19 cellular contexts compared by ENCODE assay signal in genomic region chr3:160052385-160053047, GRCh38.
DNase-seq lines count a peak whose midpoint lies in the region; ATAC-seq, FAIRE-seq and TF ChIP-seq lines count a peak whose summit lies in the region.
"Had no signal": no experiment of that assay in that cellular context is flagged by ENCODE, and none has a peak within 500 bp of the region (broad histone marks: within the 10 kb centered on the region; RNA-seq: fewer than 3 reads in every experiment).

No MANE protein-coding gene starts in this region.

- DNase-seq in GM12892 (ENCODE audit: insufficient read length) (no peak), astrocyte of the hippocampus (ENCODE audit: low read depth, low spot score) (peak; percentile 79), heart right ventricle (peak in 1 of 2 donors; percentile 9), progenitor cell of endocrine pancreas (ENCODE audit: low spot score, unreplicated experiment) (no peak), H7 (no peak), hepatic stellate cell (ENCODE audit: low spot score) (no peak), tibial artery (no peak)
- DNase-seq in activated CD8-positive, alpha-beta T cell treated with anti-CD3 and anti-CD28 coated beads, Interleukin-2, amount 10 ng/mL, durations not matched to agents 7 days and 5 days = no peak
- DNase-seq: activated CD8-positive, alpha-beta memory T cell treated with anti-CD3 and anti-CD28 coated beads, Interleukin-2, amount 10 ng/mL, durations not matched to agents 7 days and 5 days; activated naive CD4-positive, alpha-beta T cell treated with Interleukin-2 at 50 U/mL for 16 hours; cerebellar nuclear complex; erythroblast; Karpas-422; NCI-H2081; retina; SJCRH30; stimulated activated CD4-positive, alpha-beta T cell treated with anti-CD3 and anti-CD28 coated beads, Interleukin-4, amount 100 ng/mL, for 24 hours had no signal

- peak overlapping the region in 4 of 10 donors; percentile 13 to 33 (median 23) for H3K27ac ChIP-seq in heart right ventricle
- H3K27ac ChIP-seq in tibial artery = no peak overlapping the region
- H3K27ac ChIP-seq: BLaER1 treated with 17β-estradiol and CSF1 and Interleukin-3, amounts not matched to agents 10 nM and 100 nM; SJCRH30 had no signal

- POLR2A ChIA-PET in activated CD8-positive, alpha-beta T cell treated with anti-CD3 and anti-CD28 coated beads, Interleukin-2, amount 10 ng/mL, durations not matched to agents 7 days and 5 days (lab: Charles Lee) = no interaction called here

- no peak overlapping the region for H3K4me3 Mint-ChIP-seq in progenitor cell of endocrine pancreas (ENCODE audit: low read depth)
- no peak overlapping the region for H3K4me3 Mint-ChIP-seq in activated CD8-positive, alpha-beta T cell treated with anti-CD3 and anti-CD28 coated beads, Interleukin-2, amount 10 ng/mL, durations not matched to agents 7 days and 5 days
- H3K4me3 Mint-ChIP-seq: activated CD8-positive, alpha-beta memory T cell treated with anti-CD3 and anti-CD28 coated beads, Interleukin-2, amount 10 ng/mL, durations not matched to agents 7 days and 5 days; stimulated activated memory B cell treated with anti-CD40 and anti-IgM and Interleukin-4, amounts not matched to agents 10 μg/mL and 1 μg/mL and 100 μg/mL, for 72 hours had no signal

- H3K9me3 ChIP-seq in heart right ventricle = no peaks in the 10 kb centered on the region
- H3K9me3 ChIP-seq in tibial artery = no peaks in the 10 kb centered on the region
- H3K9me3 ChIP-seq: BLaER1 treated with 17β-estradiol and CSF1 and Interleukin-3, amounts not matched to agents 10 nM and 100 nM; SJCRH30 had no signal

- no peaks in the 10 kb centered on the region for H3K27me3 ChIP-seq in heart right ventricle
- no peaks in the 10 kb centered on the region for H3K27me3 ChIP-seq in H7 (ENCODE audit: control insufficient read depth, insufficient read depth, low read length)
- H3K27me3 ChIP-seq in tibial artery = no peaks in the 10 kb centered on the region
- H3K27me3 ChIP-seq: BLaER1 treated with 17β-estradiol and CSF1 and Interleukin-3, amounts not matched to agents 10 nM and 100 nM; SJCRH30 had no signal

- H3K4me1 ChIP-seq in heart right ventricle = peaks cover 0 to 6% (median 0%) of the 10 kb centered on the region in 9 donors
- H3K4me1 ChIP-seq in tibial artery = peaks cover 0 to 20% (median 6%) of the 10 kb centered on the region in 4 donors
- H3K4me1 ChIP-seq: SJCRH30 had no signal

- peak; percentile 30 for FAIRE-seq in GM12892 (lab: Jason Lieb, UNC)

- peaks cover 4% of the 10 kb centered on the region for H3K4me1 Mint-ChIP-seq in progenitor cell of endocrine pancreas (ENCODE audit: low read depth)
- H3K4me1 Mint-ChIP-seq in activated CD8-positive, alpha-beta T cell treated with anti-CD3 and anti-CD28 coated beads, Interleukin-2, amount 10 ng/mL, durations not matched to agents 7 days and 5 days (ENCODE audit: low read depth) = no peaks in the 10 kb centered on the region
- H3K4me1 Mint-ChIP-seq: stimulated activated memory B cell treated with anti-CD40 and anti-IgM and Interleukin-4, amounts not matched to agents 10 μg/mL and 1 μg/mL and 100 μg/mL, for 72 hours had no signal

- H3K4me3 ChIP-seq in heart right ventricle = peak overlapping the region in 5 of 10 donors; percentile 2 to 19 (median 8)
- H3K4me3 ChIP-seq in H7 (ENCODE audit: insufficient read depth, low read depth, low read length) = no peak overlapping the region
- H3K4me3 ChIP-seq in tibial artery = no peak overlapping the region
- H3K4me3 ChIP-seq: BLaER1 treated with 17β-estradiol and CSF1 and Interleukin-3, amounts not matched to agents 10 nM and 100 nM; SJCRH30 had no signal

- peak overlapping the region; percentile 46 for H3K27ac Mint-ChIP-seq in progenitor cell of endocrine pancreas
- no peak overlapping the region for H3K27ac Mint-ChIP-seq in activated CD8-positive, alpha-beta T cell treated with anti-CD3 and anti-CD28 coated beads, Interleukin-2, amount 10 ng/mL, durations not matched to agents 7 days and 5 days
- H3K27ac Mint-ChIP-seq: activated CD8-positive, alpha-beta memory T cell treated with anti-CD3 and anti-CD28 coated beads, Interleukin-2, amount 10 ng/mL, durations not matched to agents 7 days and 5 days; stimulated activated memory B cell treated with anti-CD40 and anti-IgM and Interleukin-4, amounts not matched to agents 10 μg/mL and 1 μg/mL and 100 μg/mL, for 72 hours had no signal

- TF ChIP-seq CTCF in heart right ventricle (IDR thresholded peaks at IDR 0.05) = no peak
- no peak for TF ChIP-seq CTCF in progenitor cell of endocrine pancreas (IDR thresholded peaks at IDR 0.05; ENCODE audit: unreplicated experiment)
- no peak for TF ChIP-seq CTCF in tibial artery (IDR thresholded peaks at IDR 0.05)

- peaks cover 2% of the 10 kb centered on the region for H3K27me3 Mint-ChIP-seq in progenitor cell of endocrine pancreas
- peaks cover 2% of the 10 kb centered on the region for H3K27me3 Mint-ChIP-seq in activated CD8-positive, alpha-beta T cell treated with anti-CD3 and anti-CD28 coated beads, Interleukin-2, amount 10 ng/mL, durations not matched to agents 7 days and 5 days (ENCODE audit: low read depth)
- H3K27me3 Mint-ChIP-seq: stimulated activated memory B cell treated with anti-CD40 and anti-IgM and Interleukin-4, amounts not matched to agents 10 μg/mL and 1 μg/mL and 100 μg/mL, for 72 hours had no signal

- peak; percentile 29 to 70 (median 50) for ATAC-seq in heart right ventricle
- ATAC-seq in activated CD8-positive, alpha-beta T cell treated with anti-CD3 and anti-CD28 coated beads, Interleukin-2, amount 10 ng/mL, durations not matched to agents 7 days and 5 days = no peak
- ATAC-seq: activated CD8-positive, alpha-beta memory T cell treated with anti-CD3 and anti-CD28 coated beads, Interleukin-2, amount 10 ng/mL, durations not matched to agents 7 days and 5 days; stimulated activated memory B cell treated with anti-CD40 and anti-IgM and Interleukin-4, amounts not matched to agents 10 μg/mL and 1 μg/mL and 100 μg/mL, for 72 hours had no signal

- no peaks in the 10 kb centered on the region for H3K36me3 ChIP-seq in heart right ventricle
- no peaks in the 10 kb centered on the region for H3K36me3 ChIP-seq in H7 (replicated peaks; ENCODE audit: control insufficient read depth, insufficient read depth, low read length)
- no peaks in the 10 kb centered on the region for H3K36me3 ChIP-seq in tibial artery
- H3K36me3 ChIP-seq: BLaER1 treated with 17β-estradiol and CSF1 and Interleukin-3, amounts not matched to agents 10 nM and 100 nM; SJCRH30 had no signal

- H3K9me3 Mint-ChIP-seq in progenitor cell of endocrine pancreas (ENCODE audit: low read depth) = no peaks in the 10 kb centered on the region
- H3K9me3 Mint-ChIP-seq in activated CD8-positive, alpha-beta T cell treated with anti-CD3 and anti-CD28 coated beads, Interleukin-2, amount 10 ng/mL, durations not matched to agents 7 days and 5 days (ENCODE audit: insufficient read depth) = no peaks in the 10 kb centered on the region
- H3K9me3 Mint-ChIP-seq: stimulated activated memory B cell treated with anti-CD40 and anti-IgM and Interleukin-4, amounts not matched to agents 10 μg/mL and 1 μg/mL and 100 μg/mL, for 72 hours had no signal

- no peak for TF ChIP-seq POLR2A in GM12892 (IDR thresholded peaks at IDR 0.05; ENCODE audit: low read depth, low read length)

- CTCF ChIA-PET in activated CD8-positive, alpha-beta T cell treated with anti-CD3 and anti-CD28 coated beads, Interleukin-2, amount 10 ng/mL, durations not matched to agents 7 days and 5 days (lab: Charles Lee) = interaction anchor here (1.5 kb wide), 1 partner anchor 44 kb away, joined by 4 read pairs; no protein-coding TSS in a partner anchor

- no peaks in the 10 kb centered on the region for H3K36me3 Mint-ChIP-seq in progenitor cell of endocrine pancreas (ENCODE audit: insufficient read depth)
- no peaks in the 10 kb centered on the region for H3K36me3 Mint-ChIP-seq in activated CD8-positive, alpha-beta T cell treated with anti-CD3 and anti-CD28 coated beads, Interleukin-2, amount 10 ng/mL, durations not matched to agents 7 days and 5 days (ENCODE audit: low read depth)
- H3K36me3 Mint-ChIP-seq: activated CD8-positive, alpha-beta memory T cell treated with anti-CD3 and anti-CD28 coated beads, Interleukin-2, amount 10 ng/mL, durations not matched to agents 7 days and 5 days; stimulated activated memory B cell treated with anti-CD40 and anti-IgM and Interleukin-4, amounts not matched to agents 10 μg/mL and 1 μg/mL and 100 μg/mL, for 72 hours had no signal

- WGBS in heart right ventricle, 2 donors = 53 to 56% methylated on average over 7 of the region's 7 CpGs

- intact Hi-C loops in heart right ventricle (cut with DNase I) (no loop called here), tibial artery (cut with DNase I; ENCODE audit: low total_unique reads) (no loop called here)
